ENCODE assay signal across 8 cellular contexts in genomic region chr2:20350105-20350712, GRCh38. TPM values are rescaled to one million over a fixed set of nuclear protein-coding genes. Genes with fewer than 3 reads are reported as not detected.
A peak's percentile ranks its signal among the peaks of the same experiment; 100 is the strongest.
DNase-seq lines count a peak whose midpoint lies in the region; ATAC-seq, FAIRE-seq and TF ChIP-seq lines count a peak whose summit lies in the region.

No MANE protein-coding gene starts in this region.

- in situ Hi-C loops in astrocyte of the spinal cord (cut with HindIII; ENCODE audit: low sequenced_read_pairs), result no loop called here

- TF ChIP-seq CTCF in astrocyte of the spinal cord (IDR thresholded peaks at IDR 0.05; ENCODE audit: low read depth, low read length), result no peak

- H3K4me3 ChIP-seq in HUES64 (ENCODE audit: low read length) (peak overlapping the region; percentile 99), astrocyte of the spinal cord (ENCODE audit: low read depth, low read length) (peak overlapping the region; percentile 88), iPS-20b (ENCODE audit: low read length) (peak overlapping the region; percentile 89), small intestine (ENCODE audit: low read depth in 1 of 2, low read length in 2 of 2) (peak overlapping the region; percentile 93 to 100)

- peak; percentile 22 for ATAC-seq in GM21526 (IDR thresholded peaks at IDR 0.05; ENCODE audit: low FRiP score, unreplicated experiment)

- H3K27me3 ChIP-seq in HUES64 (ENCODE audit: insufficient read depth, low read length), result no peaks in the 10 kb centered on the region
- H3K27me3 ChIP-seq in iPS-20b (ENCODE audit: insufficient read depth, low read length), result no peaks in the 10 kb centered on the region
- H3K27me3 ChIP-seq in small intestine (ENCODE audit: control insufficient read depth in 2 of 2, insufficient read depth in 2 of 2, low read length in 2 of 2), result no peaks in the 10 kb centered on the region

- 0% methylated on average over 57 of the region's 64 CpGs for WGBS in HUES64
- WGBS in small intestine, 3 donors, result 0 to 1% (median 1%) methylated on average over 48 to 64 of the region's 64 CpGs

- peak overlapping the region; percentile 100 for H3K27ac ChIP-seq in HUES64 (ENCODE audit: low read depth, low read length)
- peak overlapping the region; percentile 91 for H3K27ac ChIP-seq in iPS-20b (ENCODE audit: low read length)
- peak overlapping the region; percentile 86 to 98 for H3K27ac ChIP-seq in small intestine (ENCODE audit: low read depth in 1 of 2, low read length in 1 of 2)

- peaks cover 35% of the 10 kb centered on the region for H3K4me1 Mint-ChIP-seq in T-helper 1 cell treated with Interleukin-12 subunit alpha and Interleukin-12 subunit beta and Interleukin-4 antibody, amounts not matched to agents 30 μg/mL and 1 μg/mL, for 36 hours (ENCODE audit: low read depth)

- no peaks in the 10 kb centered on the region for H3K27me3 Mint-ChIP-seq in T-helper 1 cell treated with Interleukin-12 subunit alpha and Interleukin-12 subunit beta and Interleukin-4 antibody, amounts not matched to agents 30 μg/mL and 1 μg/mL, for 36 hours (ENCODE audit: low read depth)

- H3K9me3 ChIP-seq in HUES64 (ENCODE audit: insufficient read depth, low read depth, low read length), result no peaks in the 10 kb centered on the region
- H3K9me3 ChIP-seq in iPS-20b (ENCODE audit: insufficient read depth, low read depth, low read length), result no peaks in the 10 kb centered on the region
- no peaks in the 10 kb centered on the region for H3K9me3 ChIP-seq in small intestine (ENCODE audit: control insufficient read depth, low read depth)

- no peaks in the 10 kb centered on the region for H3K9me3 Mint-ChIP-seq in T-helper 1 cell treated with Interleukin-12 subunit alpha and Interleukin-12 subunit beta and Interleukin-4 antibody, amounts not matched to agents 30 μg/mL and 1 μg/mL, for 36 hours

- H3K4me3 Mint-ChIP-seq in T-helper 1 cell treated with Interleukin-12 subunit alpha and Interleukin-12 subunit beta and Interleukin-4 antibody, amounts not matched to agents 30 μg/mL and 1 μg/mL, for 36 hours, result peak overlapping the region; percentile 81

- peaks cover 18% of the 10 kb centered on the region for H3K36me3 Mint-ChIP-seq in T-helper 1 cell treated with Interleukin-12 subunit alpha and Interleukin-12 subunit beta and Interleukin-4 antibody, amounts not matched to agents 30 μg/mL and 1 μg/mL, for 36 hours (ENCODE audit: low read depth)

- peak overlapping the region; percentile 80 for H3K27ac Mint-ChIP-seq in T-helper 1 cell treated with Interleukin-12 subunit alpha and Interleukin-12 subunit beta and Interleukin-4 antibody, amounts not matched to agents 30 μg/mL and 1 μg/mL, for 36 hours

- DNase-seq in GDM1 (lab: John Stamatoyannopoulos, UW) (peak; percentile 59), astrocyte of the spinal cord (ENCODE audit: low read depth, low spot score) (peak; percentile 19), small intestine (peak; percentile 44), Ammon's horn (ENCODE audit: low spot score) (no peak)

- peaks cover 6% of the 10 kb centered on the region for H3K36me3 ChIP-seq in HUES64 (ENCODE audit: insufficient read depth, low read length)
- peaks cover 4% of the 10 kb centered on the region; the same call in 1 of the 2 replicates for H3K36me3 ChIP-seq in iPS-20b (ENCODE audit: insufficient read depth, low read depth, low read length)
- H3K36me3 ChIP-seq in small intestine (ENCODE audit: control insufficient read depth in 2 of 2, insufficient read depth in 2 of 2, low read length in 2 of 2), result no peaks in the 10 kb centered on the region

- H3K4me1 ChIP-seq in HUES64 (ENCODE audit: insufficient read depth, low read length) (peaks cover 48% of the 10 kb centered on the region), iPS-20b (ENCODE audit: insufficient read depth, low read length) (peaks cover 32% of the 10 kb centered on the region; the same call in 1 of the 2 replicates), small intestine (ENCODE audit: control insufficient read depth in 2 of 2, insufficient read depth in 1 of 2, low read depth in 1 of 2, low read length in 1 of 2) (peaks cover 10 to 21% of the 10 kb centered on the region in 2 donors)

- FAIRE-seq in small intestine (lab: Jason Lieb, UNC), result no peak

- H3K9ac ChIP-seq in HUES64 (ENCODE audit: low read depth, low read length), result peak overlapping the region; percentile 100
- peak overlapping the region; percentile 95 for H3K9ac ChIP-seq in iPS-20b (ENCODE audit: low read depth, low read length)

RNA-seq across cellular contexts. Expression of gene PUM2, which starts 0.4 kb away (rescaled TPM):
- polyA plus RNA-seq in HUES64 (2013, experiment 1 of 2), result 53.0 TPM
- polyA plus RNA-seq in HUES64 (2013, experiment 2 of 2), result 56.8 TPM
- 10 to 100 TPM; 26.2 to 32.1 (median 31.8) TPM for polyA plus RNA-seq in small intestine
